Comparison of ENCODE assay signal across 32 cellular contexts in the genomic region with DNA sequence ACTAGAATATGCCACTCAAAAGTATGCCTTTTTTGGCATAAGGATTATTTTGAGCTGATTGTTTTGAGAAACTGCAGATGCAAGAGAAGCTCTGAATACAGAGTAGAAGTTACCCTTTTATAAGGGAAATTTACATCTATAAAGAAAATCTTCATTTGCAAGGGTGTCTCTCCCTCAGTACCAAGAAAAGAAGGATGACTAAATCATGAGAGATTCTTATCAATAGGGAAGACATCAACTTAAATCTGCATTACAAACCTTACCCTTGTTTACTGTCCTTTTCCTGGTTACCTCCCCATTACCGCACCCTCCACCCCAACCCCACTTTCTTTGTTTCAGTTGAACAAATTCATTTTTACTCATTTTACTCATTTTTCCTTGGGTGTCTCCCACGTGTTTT.
"Had no signal": no experiment of that assay in that cellular context is flagged by ENCODE, and none has a peak within 500 bp of the region (broad histone marks: within the 10 kb centered on the region; RNA-seq: fewer than 3 reads in every experiment).

No MANE protein-coding gene starts in this region.

- H3K4me3 Mint-ChIP-seq: activated CD4-positive, alpha-beta memory T cell treated with anti-CD3 and anti-CD28 coated beads for 36 hours; activated CD4-positive, alpha-beta T cell treated with anti-CD3 and anti-CD28 coated beads for 36 hours; activated CD4-positive, alpha-beta T cell treated with anti-CD3 and anti-CD28 coated beads, Interleukin-2, amount 10 ng/mL, durations not matched to agents 24 days and 14 days; activated CD8-positive, alpha-beta memory T cell treated with anti-CD3 and anti-CD28 coated beads, Interleukin-2, amount 10 ng/mL, durations not matched to agents 7 days and 5 days; activated CD8-positive, alpha-beta T cell treated with anti-CD3 and anti-CD28 coated beads, Interleukin-2, amount 10 ng/mL, durations not matched to agents 7 days and 5 days; activated naive CD4-positive, alpha-beta T cell treated with anti-CD3 and anti-CD28 coated beads, Interleukin-2, amount 10 ng/mL, durations not matched to agents 7 days and 5 days; activated naive CD8-positive, alpha-beta T cell treated with anti-CD3 and anti-CD28 coated beads, Interleukin-2, amount 10 ng/mL, durations not matched to agents 7 days and 5 days; activated T-cell treated with anti-CD3 and anti-CD28 coated beads, Interleukin-2, amount 50 U/mL, for 24 hours; activated T-cell treated with anti-CD3 and anti-CD28 coated beads, Interleukin-2, amount 50 U/mL, for 72 hours; brain; T-helper 2 cell treated with Interferon-gamma antibody and Interleukin-4, amounts not matched to agents 5 μg/mL and 100 μg/mL, for 36 hours had no signal

- H3K79me2 ChIP-seq: hepatocyte had no signal

- H3K9me3 Mint-ChIP-seq: activated CD4-positive, alpha-beta memory T cell treated with anti-CD3 and anti-CD28 coated beads for 36 hours; activated CD4-positive, alpha-beta T cell treated with anti-CD3 and anti-CD28 coated beads, Interleukin-2, amount 10 ng/mL, durations not matched to agents 24 days and 14 days; activated naive CD4-positive, alpha-beta T cell treated with anti-CD3 and anti-CD28 coated beads, Interleukin-2, amount 10 ng/mL, durations not matched to agents 7 days and 5 days; activated naive CD4-positive, alpha-beta T cell treated with anti-CD3 and anti-CD28 coated beads, Interleukin-2, amount 50 U/mL, for 72 hours; activated naive CD8-positive, alpha-beta T cell treated with anti-CD3 and anti-CD28 coated beads, Interleukin-2, amount 10 ng/mL, durations not matched to agents 7 days and 5 days; activated T-cell treated with anti-CD3 and anti-CD28 coated beads, Interleukin-2, amount 50 U/mL, for 24 hours; brain; T-helper 2 cell treated with Interferon-gamma antibody and Interleukin-4, amounts not matched to agents 5 μg/mL and 100 μg/mL, for 36 hours had no signal

- H3K4me1 ChIP-seq: ascending aorta, breast epithelium, colonic mucosa, esophagus squamous epithelium, gastroesophageal sphincter had no signal

- H3K4me3 ChIP-seq: ascending aorta, breast epithelium, cardiac muscle cell, colonic mucosa, esophagus squamous epithelium, gastroesophageal sphincter, heart right ventricle, hepatocyte had no signal

- H3K27me3 ChIP-seq: ascending aorta, cardiac muscle cell, colonic mucosa, esophagus squamous epithelium, gastroesophageal sphincter, hepatocyte had no signal

- ATAC-seq: activated CD4-positive, alpha-beta T cell treated with anti-CD3 and anti-CD28 coated beads for 36 hours; activated CD8-positive, alpha-beta memory T cell treated with anti-CD3 and anti-CD28 coated beads, Interleukin-2, amount 10 ng/mL, durations not matched to agents 7 days and 5 days; activated CD8-positive, alpha-beta T cell treated with anti-CD3 and anti-CD28 coated beads, Interleukin-2, amount 10 ng/mL, durations not matched to agents 7 days and 5 days; activated naive CD4-positive, alpha-beta T cell treated with anti-CD3 and anti-CD28 coated beads, Interleukin-2, amount 50 U/mL, for 72 hours; activated T-cell treated with anti-CD3 and anti-CD28 coated beads, Interleukin-2, amount 50 U/mL, for 72 hours; gastroesophageal sphincter; heart right ventricle had no signal

- H3K4me2 ChIP-seq: hepatocyte had no signal

- H3K36me3 Mint-ChIP-seq: activated CD4-positive, alpha-beta memory T cell treated with anti-CD3 and anti-CD28 coated beads for 36 hours; activated naive CD4-positive, alpha-beta T cell treated with anti-CD3 and anti-CD28 coated beads, Interleukin-2, amount 10 ng/mL, durations not matched to agents 7 days and 5 days; activated naive CD4-positive, alpha-beta T cell treated with anti-CD3 and anti-CD28 coated beads, Interleukin-2, amount 50 U/mL, for 72 hours; brain had no signal

- H3K36me3 ChIP-seq: ascending aorta, breast epithelium, cardiac muscle cell, colonic mucosa, esophagus squamous epithelium, gastroesophageal sphincter, heart right ventricle, WERI-Rb-1 had no signal

- H2AFZ ChIP-seq: hepatocyte had no signal

- H3K27ac Mint-ChIP-seq: activated CD4-positive, alpha-beta memory T cell treated with anti-CD3 and anti-CD28 coated beads for 36 hours; activated CD4-positive, alpha-beta T cell treated with anti-CD3 and anti-CD28 coated beads for 36 hours; activated CD4-positive, alpha-beta T cell treated with anti-CD3 and anti-CD28 coated beads, Interleukin-2, amount 10 ng/mL, durations not matched to agents 24 days and 14 days; activated CD8-positive, alpha-beta memory T cell treated with anti-CD3 and anti-CD28 coated beads, Interleukin-2, amount 10 ng/mL, durations not matched to agents 7 days and 5 days; activated CD8-positive, alpha-beta T cell treated with anti-CD3 and anti-CD28 coated beads, Interleukin-2, amount 10 ng/mL, durations not matched to agents 7 days and 5 days; activated naive CD4-positive, alpha-beta T cell treated with anti-CD3 and anti-CD28 coated beads, Interleukin-2, amount 10 ng/mL, durations not matched to agents 7 days and 5 days; activated naive CD4-positive, alpha-beta T cell treated with anti-CD3 and anti-CD28 coated beads, Interleukin-2, amount 50 U/mL, for 72 hours; activated naive CD8-positive, alpha-beta T cell treated with anti-CD3 and anti-CD28 coated beads, Interleukin-2, amount 10 ng/mL, durations not matched to agents 7 days and 5 days; activated T-cell treated with anti-CD3 and anti-CD28 coated beads, Interleukin-2, amount 50 U/mL, for 24 hours; activated T-cell treated with anti-CD3 and anti-CD28 coated beads, Interleukin-2, amount 50 U/mL, for 72 hours; brain; T-helper 2 cell treated with Interferon-gamma antibody and Interleukin-4, amounts not matched to agents 5 μg/mL and 100 μg/mL, for 36 hours had no signal

- H3K27ac ChIP-seq: ascending aorta, breast epithelium, cardiac muscle cell, colonic mucosa, epithelial cell of prostate, esophagus squamous epithelium, gastroesophageal sphincter, heart right ventricle, hepatocyte, WERI-Rb-1 had no signal

- H3K9me3 ChIP-seq: ascending aorta, breast epithelium, colonic mucosa, esophagus squamous epithelium, gastroesophageal sphincter, heart right ventricle had no signal

- DNase-seq: activated CD4-positive, alpha-beta memory T cell treated with anti-CD3 and anti-CD28 coated beads for 36 hours; activated CD4-positive, alpha-beta T cell treated with anti-CD3 and anti-CD28 coated beads for 36 hours; activated CD4-positive, alpha-beta T cell treated with anti-CD3 and anti-CD28 coated beads, Interleukin-2, amount 10 ng/mL, durations not matched to agents 24 days and 14 days; activated CD4-positive, CD25-positive, alpha-beta regulatory T cell; activated CD4-positive, CD25-positive, alpha-beta regulatory T cell treated with anti-CD3 and anti-CD28 coated beads, Interleukin-2, amount 50 U/mL, for 72 hours; activated CD8-positive, alpha-beta memory T cell treated with anti-CD3 and anti-CD28 coated beads, Interleukin-2, amount 10 ng/mL, durations not matched to agents 7 days and 5 days; activated CD8-positive, alpha-beta memory T cell treated with anti-CD3 and anti-CD28 coated beads, Interleukin-2, amount 50 U/mL, for 4 hours; activated CD8-positive, alpha-beta T cell treated with anti-CD3 and anti-CD28 coated beads, Interleukin-2, amount 10 ng/mL, durations not matched to agents 7 days and 5 days; activated gamma-delta T cell; activated naive CD4-positive, alpha-beta T cell; activated naive CD4-positive, alpha-beta T cell treated with anti-CD3 and anti-CD28 coated beads, Interleukin-2, amount 10 ng/mL, durations not matched to agents 7 days and 5 days; activated naive CD8-positive, alpha-beta T cell treated with anti-CD3 and anti-CD28 coated beads, Interleukin-2, amount 10 ng/mL, durations not matched to agents 7 days and 5 days; activated T-cell treated with anti-CD3 and anti-CD28 coated beads, Interleukin-2, amount 50 U/mL, for 24 hours; activated T-cell treated with anti-CD3 and anti-CD28 coated beads, Interleukin-2, amount 50 U/mL, for 72 hours; central memory CD4-positive, alpha-beta T cell; cerebellar nuclear complex; colonic mucosa; effector CD8-positive, alpha-beta T cell; esophagus squamous epithelium; foreskin melanocyte; heart right ventricle; T1000; WERI-Rb-1 had no signal

- H3K27me3 Mint-ChIP-seq: activated CD4-positive, alpha-beta memory T cell treated with anti-CD3 and anti-CD28 coated beads for 36 hours; activated CD4-positive, alpha-beta T cell treated with anti-CD3 and anti-CD28 coated beads for 36 hours; activated CD4-positive, alpha-beta T cell treated with anti-CD3 and anti-CD28 coated beads, Interleukin-2, amount 10 ng/mL, durations not matched to agents 24 days and 14 days; activated CD8-positive, alpha-beta memory T cell treated with anti-CD3 and anti-CD28 coated beads, Interleukin-2, amount 10 ng/mL, durations not matched to agents 7 days and 5 days; activated naive CD8-positive, alpha-beta T cell treated with anti-CD3 and anti-CD28 coated beads, Interleukin-2, amount 10 ng/mL, durations not matched to agents 7 days and 5 days had no signal
